ENCODE assay signal across 11 cellular contexts in genomic region chr13:114140909-114141255, GRCh38. TPM values are rescaled to one million over a fixed set of nuclear protein-coding genes. Genes with fewer than 3 reads are reported as not detected.
DNase-seq lines count a peak whose midpoint lies in the region; ATAC-seq, FAIRE-seq and TF ChIP-seq lines count a peak whose summit lies in the region.
"Had no signal": no experiment of that assay in that cellular context is flagged by ENCODE, and none has a peak within 500 bp of the region (broad histone marks: within the 10 kb centered on the region; RNA-seq: fewer than 3 reads in every experiment).

No MANE protein-coding gene starts in this region.

- H3K79me2 ChIP-seq in DOHH2 (ENCODE audit: control insufficient read depth, low read length) = no peaks in the 10 kb centered on the region

- peaks cover 4% of the 10 kb centered on the region for H3K36me3 Mint-ChIP-seq in activated CD4-positive, alpha-beta T cell treated with anti-CD3 and anti-CD28 coated beads, Interleukin-2, amount 10 ng/mL, durations not matched to agents 24 days and 14 days (ENCODE audit: low read depth)

- H3K27ac Mint-ChIP-seq in activated CD4-positive, alpha-beta T cell treated with anti-CD3 and anti-CD28 coated beads, Interleukin-2, amount 10 ng/mL, durations not matched to agents 24 days and 14 days = no peak overlapping the region

- no peak overlapping the region for H3K4me3 Mint-ChIP-seq in activated CD4-positive, alpha-beta T cell treated with anti-CD3 and anti-CD28 coated beads, Interleukin-2, amount 10 ng/mL, durations not matched to agents 24 days and 14 days

- ATAC-seq in GM21423 (IDR thresholded peaks at IDR 0.05; ENCODE audit: unreplicated experiment) (peak; percentile 33), GM21576 (IDR thresholded peaks at IDR 0.05; ENCODE audit: unreplicated experiment) (no peak), HG02970 (IDR thresholded peaks at IDR 0.05; ENCODE audit: low FRiP score, unreplicated experiment) (no peak), HG03565 (IDR thresholded peaks at IDR 0.05; ENCODE audit: unreplicated experiment) (no peak), GM21825 (IDR thresholded peaks at IDR 0.05; ENCODE audit: unreplicated experiment) (no peak)

- FAIRE-seq in kidney (lab: Jason Lieb, UNC) = no peak

- H3K4me2 ChIP-seq in DOHH2 (ENCODE audit: low read length) = peak overlapping the region; percentile 33; the same call in 1 of the 2 replicates

- H3K9ac ChIP-seq in kidney (ENCODE audit: low read length in 2 of 2) = no peak overlapping the region

- H4K20me1 ChIP-seq in DOHH2 (ENCODE audit: control insufficient read depth, insufficient read depth, low read depth, low read length) = no peaks in the 10 kb centered on the region

- no peaks in the 10 kb centered on the region for H3K9me3 Mint-ChIP-seq in activated CD4-positive, alpha-beta T cell treated with anti-CD3 and anti-CD28 coated beads, Interleukin-2, amount 10 ng/mL, durations not matched to agents 24 days and 14 days

- TF ChIP-seq CTCF in DOHH2 (IDR thresholded peaks at IDR 0.05; ENCODE audit: low read depth, low read length, poor library complexity, severe bottlenecking) = no peak
- no peak for TF ChIP-seq CTCF in kidney (IDR thresholded peaks at IDR 0.05; ENCODE audit: borderline replicate concordance, extremely low read depth, insufficient read depth)

- peaks cover 4% of the 10 kb centered on the region for H3K27me3 Mint-ChIP-seq in activated CD4-positive, alpha-beta T cell treated with anti-CD3 and anti-CD28 coated beads, Interleukin-2, amount 10 ng/mL, durations not matched to agents 24 days and 14 days

- H3K9me3 ChIP-seq in DOHH2 (ENCODE audit: control insufficient read depth, insufficient read depth, low read length) = no peaks in the 10 kb centered on the region
- no peaks in the 10 kb centered on the region for H3K9me3 ChIP-seq in kidney (ENCODE audit: control insufficient read depth in 1 of 2, low read length in 2 of 2)
- H3K9me3 ChIP-seq: suprapubic skin had no signal

- peaks cover 8% of the 10 kb centered on the region; the same call in 1 of the 2 replicates for H3F3A ChIP-seq in DOHH2 (ENCODE audit: control insufficient read depth, insufficient read depth)

- peaks cover 21% of the 10 kb centered on the region for H3K4me1 Mint-ChIP-seq in activated CD4-positive, alpha-beta T cell treated with anti-CD3 and anti-CD28 coated beads, Interleukin-2, amount 10 ng/mL, durations not matched to agents 24 days and 14 days

- peaks cover 16% of the 10 kb centered on the region for H3K27me3 ChIP-seq in DOHH2 (ENCODE audit: control insufficient read depth, low read length)
- H3K27me3 ChIP-seq: suprapubic skin had no signal

- intact Hi-C loops in activated CD4-positive, alpha-beta T cell treated with anti-CD3 and anti-CD28 coated beads, Interleukin-2, amount 10 ng/mL, durations not matched to agents 24 days and 14 days (cut with micrococcal nuclease) = loop anchor here (1.0 kb wide), 1 partner anchor 10 kb away; no protein-coding TSS in a partner anchor
- intact Hi-C loops in kidney (cut with DNase I) = no loop called here

- no peaks in the 10 kb centered on the region for H3K9me2 ChIP-seq in DOHH2 (replicated peaks; ENCODE audit: control insufficient read depth, low read length)

- H3K4me1 ChIP-seq in DOHH2 (ENCODE audit: control insufficient read depth, low read length) = peaks cover 51% of the 10 kb centered on the region
- peaks cover 0 to 4% of the 10 kb centered on the region in 2 donors for H3K4me1 ChIP-seq in kidney (ENCODE audit: control insufficient read depth in 1 of 2, insufficient read depth in 1 of 2, low read depth in 1 of 2, low read length in 2 of 2)

- DNase-seq in activated CD4-positive, alpha-beta T cell treated with anti-CD3 and anti-CD28 coated beads, Interleukin-2, amount 10 ng/mL, durations not matched to agents 24 days and 14 days = peak; percentile 81
- DNase-seq in kidney = peak; percentile 49
- DNase-seq: GF-D8 had no signal

- no peaks in the 10 kb centered on the region for H3K36me3 ChIP-seq in DOHH2 (ENCODE audit: control insufficient read depth, low read length)
- H3K36me3 ChIP-seq in kidney (ENCODE audit: control insufficient read depth in 1 of 2, insufficient read depth in 2 of 2, low read length in 2 of 2) = no peaks in the 10 kb centered on the region
- H3K36me3 ChIP-seq: suprapubic skin had no signal

- H3K27ac ChIP-seq in DOHH2 (ENCODE audit: low read depth, low read length) (no peak overlapping the region), kidney (ENCODE audit: low read depth in 2 of 2, low read length in 2 of 2) (no peak overlapping the region)
- H3K27ac ChIP-seq: suprapubic skin had no signal

- H3K4me3 ChIP-seq in DOHH2 (ENCODE audit: low read length) (no peak overlapping the region), kidney (ENCODE audit: low read length in 2 of 2) (no peak overlapping the region)
- H3K4me3 ChIP-seq: suprapubic skin had no signal

RNA-seq across cellular contexts. Expression of gene RASA3, which starts 8.5 kb away (rescaled TPM):
- 15.9 TPM in 2 replicates for total RNA-seq in activated CD4-positive, alpha-beta T cell treated with anti-CD3 and anti-CD28 coated beads, Interleukin-2, amount 10 ng/mL, durations not matched to agents 24 days and 14 days
- 28.8 TPM for total RNA-seq in kidney
- 4.2 TPM for polyA plus RNA-seq in kidney (ENCODE audit: insufficient read depth, low read depth, low replicate concordance)

RNA-seq across cellular contexts. Expression of gene CFAP97D2, which starts 38.2 kb away (rescaled TPM):
- not detected in 2 replicates for total RNA-seq in activated CD4-positive, alpha-beta T cell treated with anti-CD3 and anti-CD28 coated beads, Interleukin-2, amount 10 ng/mL, durations not matched to agents 24 days and 14 days
- total RNA-seq in kidney = not detected
- polyA plus RNA-seq in kidney (ENCODE audit: insufficient read depth, low read depth, low replicate concordance) = not detected
- total RNA-seq: myocyte, suprapubic skin had no signal
